In the genomic region with DNA sequence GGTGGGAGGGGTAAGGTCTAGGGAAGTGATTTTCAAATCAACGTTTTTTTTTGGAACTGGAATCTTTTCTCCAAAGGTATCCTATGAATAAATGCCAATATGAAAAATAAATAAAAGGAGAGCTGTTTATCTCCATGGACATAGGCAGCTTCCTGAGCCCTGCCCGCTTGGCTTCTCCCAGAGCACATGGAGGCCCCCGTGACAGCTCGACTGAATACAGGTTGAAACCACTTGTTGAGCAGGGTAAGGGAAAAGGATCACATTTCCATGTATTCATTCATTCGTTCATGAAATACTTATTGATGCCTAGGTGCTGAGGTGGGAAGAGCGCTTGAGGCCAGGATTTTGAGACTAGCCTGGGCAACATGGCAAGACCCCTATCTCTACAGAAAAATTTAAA, we compare ENCODE assay signal across 14 cellular contexts.
DNase-seq lines count a peak whose midpoint lies in the region; ATAC-seq and TF ChIP-seq lines count a peak whose summit lies in the region.
"Had no signal": no experiment of that assay in that cellular context is flagged by ENCODE, and none has a peak within 500 bp of the region (broad histone marks: within the 10 kb centered on the region; RNA-seq: fewer than 3 reads in every experiment).

No MANE protein-coding gene starts in this region.

- H3K9me2 ChIP-seq in hepatocyte (replicated peaks; ENCODE audit: insufficient read depth) = no peaks in the 10 kb centered on the region

- dilution Hi-C loops in IMR-90 (cut with HindIII; ENCODE audit: low sequenced_read_pairs, unreplicated experiment) = no loop called here

- no TSS peak for BruUV-seq in IMR-90 (replicated peaks; lab: Mats Ljungman, UMichigan)

- 0 out of 2 replicates have a peak overlapping the region, but pooled peaks have one; percentile 14 for H3K14ac ChIP-seq in IMR-90 (replicated peaks; ENCODE audit: low read depth, low read length)

- in situ Hi-C loops in IMR-90 (cut with MboI; ENCODE audit: low sequenced_read_pairs) = no loop called here

- H3K4me1 Mint-ChIP-seq in endothelial cell (ENCODE audit: unreplicated experiment) = peaks cover 13% of the 10 kb centered on the region
- H3K4me1 Mint-ChIP-seq in nephron = peaks cover 24% of the 10 kb centered on the region
- H3K4me1 Mint-ChIP-seq: CD8-positive, alpha-beta memory T cell had no signal

- no peak overlapping the region for H4K8ac ChIP-seq in IMR-90 (ENCODE audit: low read depth in 2 of 2, low read length in 2 of 2)

- no peak overlapping the region for H3K18ac ChIP-seq in IMR-90 (ENCODE audit: low read depth, low read length)

- H3K27me3 Mint-ChIP-seq in endothelial cell (ENCODE audit: unreplicated experiment) (peaks cover 4% of the 10 kb centered on the region), nephron (ENCODE audit: low read depth) (no peaks in the 10 kb centered on the region)

- H2BK15ac ChIP-seq in IMR-90 (ENCODE audit: low read depth, low read length) = no peak overlapping the region

- POLR2A ChIA-PET in IMR-90 (lab: Charles Lee; ENCODE audit: unreplicated experiment) = no interaction called here

- no peak for TF ChIP-seq RAD21 in IMR-90 (IDR thresholded peaks at IDR 0.05; ENCODE audit: low read length)

- H3K36me3 ChIP-seq in IMR-90 (ENCODE audit: control insufficient read depth, insufficient read depth, low read length) (no peaks in the 10 kb centered on the region), hepatocyte (replicated peaks; ENCODE audit: insufficient read depth, low read depth) (no peaks in the 10 kb centered on the region)
- H3K36me3 ChIP-seq: BE2C had no signal

- CTCF ChIA-PET in IMR-90 (lab: Yijun Ruan, JAX) = no interaction called here

- no peak for TF ChIP-seq POLR2A in IMR-90 (IDR thresholded peaks at IDR 0.05; ENCODE audit: low read depth, low read length)

- intact Hi-C loops in IMR-90 (cut with micrococcal nuclease) = no loop called here

- peaks cover 19% of the 10 kb centered on the region for H3K9me1 ChIP-seq in IMR-90 (ENCODE audit: insufficient read depth, low read length)

- peak overlapping the region; percentile 30; the same call in 1 of the 2 replicates for H2BK120ac ChIP-seq in IMR-90 (ENCODE audit: low read depth, low read length)

- H3K9ac ChIP-seq in IMR-90 (ENCODE audit: low read depth, low read length) = no peak overlapping the region
- H3K9ac ChIP-seq: GM23248 had no signal

- H3K23ac ChIP-seq in IMR-90 (ENCODE audit: low read depth, low read length) = no peak overlapping the region

- H3K27ac Mint-ChIP-seq in endothelial cell (ENCODE audit: unreplicated experiment) (peak overlapping the region; percentile 81), nephron (peak overlapping the region; percentile 11 to 49 (median 45))
- H3K27ac Mint-ChIP-seq: CD8-positive, alpha-beta memory T cell had no signal

- H3K4me2 ChIP-seq in IMR-90 (ENCODE audit: low read depth, low read length) (no peak overlapping the region), hepatocyte (no peak overlapping the region)
- H3K4me2 ChIP-seq: A549 had no signal

- H2AFZ ChIP-seq in IMR-90 (replicated peaks; ENCODE audit: low read length, poor library complexity) (no peak overlapping the region), hepatocyte (no peak overlapping the region)
- H2AFZ ChIP-seq: GM23248 had no signal

- H3K27ac ChIP-seq in IMR-90 (ENCODE audit: insufficient read depth, low read length) = no peak overlapping the region
- H3K27ac ChIP-seq in hepatocyte = no peak overlapping the region
- H3K27ac ChIP-seq: GM23248 had no signal

- no peak overlapping the region for H2BK20ac ChIP-seq in IMR-90 (ENCODE audit: low read depth, low read length)

- no peak overlapping the region for H2BK5ac ChIP-seq in IMR-90 (ENCODE audit: low read depth, low read length, poor library complexity, severe bottlenecking)

- DNase-seq in IMR-90 (no peak), endothelial cell (ENCODE audit: low spot score) (no peak), hepatocyte (ENCODE audit: low spot score) (no peak)
- DNase-seq in activated CD4-positive, alpha-beta T cell treated with anti-CD3 and anti-CD28 coated beads for 4 hours = no peak
- DNase-seq: BE2C; Caco-2; CD8-positive, alpha-beta memory T cell; DND-41; GF-D8; GM23248; H7 had no signal

- H4K20me1 ChIP-seq in IMR-90 (ENCODE audit: insufficient read depth, low read length) (no peaks in the 10 kb centered on the region), hepatocyte (ENCODE audit: insufficient read depth, poor library complexity, severe bottlenecking) (no peaks in the 10 kb centered on the region)

- H3K56ac ChIP-seq in IMR-90 (ENCODE audit: extremely low read depth, insufficient read depth, low read length) = no peak overlapping the region

- no peaks in the 10 kb centered on the region for H3K9me3 Mint-ChIP-seq in endothelial cell (ENCODE audit: unreplicated experiment)
- no peaks in the 10 kb centered on the region for H3K9me3 Mint-ChIP-seq in nephron

- no peak for TF ChIP-seq CTCF in IMR-90 (conservative IDR thresholded peaks at IDR 0.05; ENCODE audit: low read depth, low read length)
- TF ChIP-seq CTCF in endothelial cell (IDR thresholded peaks at IDR 0.05; ENCODE audit: unreplicated experiment) = no peak
- TF ChIP-seq CTCF in nephron (IDR thresholded peaks at IDR 0.05; ENCODE audit: unreplicated experiment in 3 of 3) = no peak
- no peak for TF ChIP-seq CTCF in hepatocyte (IDR thresholded peaks at IDR 0.05; ENCODE audit: poor library complexity)

- no peak overlapping the region for H3K4ac ChIP-seq in IMR-90 (ENCODE audit: low read depth, low read length)

- ATAC-seq in IMR-90 (ENCODE audit: low read depth) (no peak), GM19395 (IDR thresholded peaks at IDR 0.05; ENCODE audit: unreplicated experiment) (no peak)

- WGBS in IMR-90 (ENCODE audit: extremely low coverage in 2 of 2, insufficient read length in 1 of 2), 2 experiments = no CpG with 5 or more reads among the region's 6 CpGs
- 86% methylated on average over 6 of the region's 6 CpGs for WGBS in hepatocyte (ENCODE audit: low lambda C conversion rate, missing lambda C conversion rate)

- H3K4me3 Mint-ChIP-seq in endothelial cell (ENCODE audit: unreplicated experiment) (no peak overlapping the region), nephron (no peak overlapping the region)
- H3K4me3 Mint-ChIP-seq: CD8-positive, alpha-beta memory T cell had no signal

- H3K4me1 ChIP-seq in IMR-90 (ENCODE audit: control insufficient read depth, insufficient read depth, low read length) (peaks cover 6% of the 10 kb centered on the region), hepatocyte (ENCODE audit: insufficient read depth) (no peaks in the 10 kb centered on the region)
- H3K4me1 ChIP-seq: A549, BE2C, Caco-2 had no signal

- no peak overlapping the region for H2AK5ac ChIP-seq in IMR-90 (ENCODE audit: low read depth, low read length)

- H3K4me3 ChIP-seq in IMR-90 (ENCODE audit: insufficient read depth, low read depth, low read length) = no peak overlapping the region
- H3K4me3 ChIP-seq in hepatocyte = no peak overlapping the region
- H3K4me3 ChIP-seq: A549, GM23248 had no signal

- H3K27me3 ChIP-seq in IMR-90 (ENCODE audit: control insufficient read depth, insufficient read depth, low read length) (no peaks in the 10 kb centered on the region), hepatocyte (no peaks in the 10 kb centered on the region)
- H3K27me3 ChIP-seq: BE2C had no signal

- H4K91ac ChIP-seq in IMR-90 (ENCODE audit: insufficient read depth, low read depth, low read length) = no peak overlapping the region

- H4K5ac ChIP-seq in IMR-90 (ENCODE audit: low read depth, low read length) = no peak overlapping the region

- H2AK9ac ChIP-seq in IMR-90 (replicated peaks; ENCODE audit: low read depth, low read length, poor library complexity) = no peak overlapping the region

- H3K79me2 ChIP-seq in hepatocyte = no peaks in the 10 kb centered on the region

- H3K9me3 ChIP-seq in IMR-90 (ENCODE audit: control insufficient read depth, insufficient read depth, low read length) (no peaks in the 10 kb centered on the region), hepatocyte (ENCODE audit: low read depth) (no peaks in the 10 kb centered on the region)
- H3K9me3 ChIP-seq: A549, BE2C, Caco-2 had no signal

- peaks cover 36 to 59% of the 10 kb centered on the region in 2 experiments for H3K79me1 ChIP-seq in IMR-90 (ENCODE audit: low read depth in 1 of 2, low read length in 2 of 2)

- H3K36me3 Mint-ChIP-seq in endothelial cell (ENCODE audit: low read depth, unreplicated experiment) = no peaks in the 10 kb centered on the region
- no peaks in the 10 kb centered on the region for H3K36me3 Mint-ChIP-seq in nephron (ENCODE audit: low read depth)
- H3K36me3 Mint-ChIP-seq: CD8-positive, alpha-beta memory T cell had no signal

TF ChIP-seq in IMR-90, 13 proteins besides CTCF, POLR2A, EP300 and RAD21:
- no peak for TF ChIP-seq CEBPB (IDR thresholded peaks at IDR 0.05; ENCODE audit: low read depth, low read length)
- no peak for TF ChIP-seq SMC3 (IDR thresholded peaks at IDR 0.05; ENCODE audit: low read depth, low read length)
- no peak for TF ChIP-seq RCOR1 (IDR thresholded peaks at IDR 0.05; ENCODE audit: insufficient replicate concordance, low read length)
- TF ChIP-seq FOS (IDR thresholded peaks at IDR 0.05; ENCODE audit: low read depth, low read length) = no peak
- TF ChIP-seq, protein P1, sequence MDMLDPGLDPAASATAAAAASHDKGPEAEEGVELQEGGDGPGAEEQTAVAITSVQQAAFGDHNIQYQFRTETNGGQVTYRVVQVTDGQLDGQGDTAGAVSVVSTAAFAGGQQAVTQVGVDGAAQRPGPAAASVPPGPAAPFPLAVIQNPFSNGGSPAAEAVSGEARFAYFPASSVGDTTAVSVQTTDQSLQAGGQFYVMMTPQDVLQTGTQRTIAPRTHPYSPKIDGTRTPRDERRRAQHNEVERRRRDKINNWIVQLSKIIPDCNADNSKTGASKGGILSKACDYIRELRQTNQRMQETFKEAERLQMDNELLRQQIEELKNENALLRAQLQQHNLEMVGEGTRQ (IDR thresholded peaks at IDR 0.05; ENCODE audit: low read depth, low read length) = no peak
